Comparison of ENCODE assay signal across 1 cellular context in genomic region chr3:171974986-171975837, GRCh38.
TF ChIP-seq lines count a peak whose summit lies in the region.

No MANE protein-coding gene starts in this region.

TF ChIP-seq in GM23338, 12 proteins besides CTCF, POLR2A, EP300 and RAD21 (continued from another document):
- TF ChIP-seq, protein P1, sequence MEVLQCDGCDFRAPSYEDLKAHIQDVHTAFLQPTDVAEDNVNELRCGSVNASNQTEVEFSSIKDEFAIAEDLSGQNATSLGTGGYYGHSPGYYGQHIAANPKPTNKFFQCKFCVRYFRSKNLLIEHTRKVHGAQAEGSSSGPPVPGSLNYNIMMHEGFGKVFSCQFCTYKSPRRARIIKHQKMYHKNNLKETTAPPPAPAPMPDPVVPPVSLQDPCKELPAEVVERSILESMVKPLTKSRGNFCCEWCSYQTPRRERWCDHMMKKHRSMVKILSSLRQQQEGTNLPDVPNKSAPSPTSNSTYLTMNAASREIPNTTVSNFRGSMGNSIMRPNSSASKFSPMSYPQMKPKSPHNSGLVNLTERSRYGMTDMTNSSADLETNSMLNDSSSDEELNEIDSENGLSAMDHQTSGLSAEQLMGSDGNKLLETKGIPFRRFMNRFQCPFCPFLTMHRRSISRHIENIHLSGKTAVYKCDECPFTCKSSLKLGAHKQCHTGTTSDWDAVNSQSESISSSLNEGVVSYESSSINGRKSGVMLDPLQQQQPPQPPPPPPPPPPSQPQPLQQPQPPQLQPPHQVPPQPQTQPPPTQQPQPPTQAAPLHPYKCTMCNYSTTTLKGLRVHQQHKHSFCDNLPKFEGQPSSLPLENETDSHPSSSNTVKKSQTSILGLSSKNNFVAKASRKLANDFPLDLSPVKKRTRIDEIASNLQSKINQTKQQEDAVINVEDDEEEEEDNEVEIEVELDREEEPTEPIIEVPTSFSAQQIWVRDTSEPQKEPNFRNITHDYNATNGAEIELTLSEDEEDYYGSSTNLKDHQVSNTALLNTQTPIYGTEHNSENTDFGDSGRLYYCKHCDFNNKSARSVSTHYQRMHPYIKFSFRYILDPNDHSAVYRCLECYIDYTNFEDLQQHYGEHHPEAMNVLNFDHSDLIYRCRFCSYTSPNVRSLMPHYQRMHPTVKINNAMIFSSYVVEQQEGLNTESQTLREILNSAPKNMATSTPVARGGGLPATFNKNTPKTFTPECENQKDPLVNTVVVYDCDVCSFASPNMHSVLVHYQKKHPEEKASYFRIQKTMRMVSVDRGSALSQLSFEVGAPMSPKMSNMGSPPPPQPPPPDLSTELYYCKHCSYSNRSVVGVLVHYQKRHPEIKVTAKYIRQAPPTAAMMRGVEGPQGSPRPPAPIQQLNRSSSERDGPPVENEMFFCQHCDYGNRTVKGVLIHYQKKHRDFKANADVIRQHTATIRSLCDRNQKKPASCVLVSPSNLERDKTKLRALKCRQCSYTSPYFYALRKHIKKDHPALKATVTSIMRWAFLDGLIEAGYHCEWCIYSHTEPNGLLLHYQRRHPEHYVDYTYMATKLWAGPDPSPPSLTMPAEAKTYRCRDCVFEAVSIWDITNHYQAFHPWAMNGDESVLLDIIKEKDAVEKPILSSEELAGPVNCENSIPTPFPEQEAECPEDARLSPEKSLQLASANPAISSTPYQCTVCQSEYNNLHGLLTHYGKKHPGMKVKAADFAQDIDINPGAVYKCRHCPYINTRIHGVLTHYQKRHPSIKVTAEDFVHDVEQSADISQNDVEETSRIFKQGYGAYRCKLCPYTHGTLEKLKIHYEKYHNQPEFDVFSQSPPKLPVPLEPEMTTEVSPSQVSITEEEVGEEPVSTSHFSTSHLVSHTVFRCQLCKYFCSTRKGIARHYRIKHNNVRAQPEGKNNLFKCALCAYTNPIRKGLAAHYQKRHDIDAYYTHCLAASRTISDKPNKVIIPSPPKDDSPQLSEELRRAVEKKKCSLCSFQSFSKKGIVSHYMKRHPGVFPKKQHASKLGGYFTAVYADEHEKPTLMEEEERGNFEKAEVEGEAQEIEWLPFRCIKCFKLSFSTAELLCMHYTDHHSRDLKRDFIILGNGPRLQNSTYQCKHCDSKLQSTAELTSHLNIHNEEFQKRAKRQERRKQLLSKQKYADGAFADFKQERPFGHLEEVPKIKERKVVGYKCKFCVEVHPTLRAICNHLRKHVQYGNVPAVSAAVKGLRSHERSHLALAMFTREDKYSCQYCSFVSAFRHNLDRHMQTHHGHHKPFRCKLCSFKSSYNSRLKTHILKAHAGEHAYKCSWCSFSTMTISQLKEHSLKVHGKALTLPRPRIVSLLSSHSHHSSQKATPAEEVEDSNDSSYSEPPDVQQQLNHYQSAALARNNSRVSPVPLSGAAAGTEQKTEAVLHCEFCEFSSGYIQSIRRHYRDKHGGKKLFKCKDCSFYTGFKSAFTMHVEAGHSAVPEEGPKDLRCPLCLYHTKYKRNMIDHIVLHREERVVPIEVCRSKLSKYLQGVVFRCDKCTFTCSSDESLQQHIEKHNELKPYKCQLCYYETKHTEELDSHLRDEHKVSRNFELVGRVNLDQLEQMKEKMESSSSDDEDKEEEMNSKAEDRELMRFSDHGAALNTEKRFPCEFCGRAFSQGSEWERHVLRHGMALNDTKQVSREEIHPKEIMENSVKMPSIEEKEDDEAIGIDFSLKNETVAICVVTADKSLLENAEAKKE (CRISPR knock-in tag; IDR thresholded peaks at IDR 0.05), result no peak
- TF ChIP-seq, protein P2, sequence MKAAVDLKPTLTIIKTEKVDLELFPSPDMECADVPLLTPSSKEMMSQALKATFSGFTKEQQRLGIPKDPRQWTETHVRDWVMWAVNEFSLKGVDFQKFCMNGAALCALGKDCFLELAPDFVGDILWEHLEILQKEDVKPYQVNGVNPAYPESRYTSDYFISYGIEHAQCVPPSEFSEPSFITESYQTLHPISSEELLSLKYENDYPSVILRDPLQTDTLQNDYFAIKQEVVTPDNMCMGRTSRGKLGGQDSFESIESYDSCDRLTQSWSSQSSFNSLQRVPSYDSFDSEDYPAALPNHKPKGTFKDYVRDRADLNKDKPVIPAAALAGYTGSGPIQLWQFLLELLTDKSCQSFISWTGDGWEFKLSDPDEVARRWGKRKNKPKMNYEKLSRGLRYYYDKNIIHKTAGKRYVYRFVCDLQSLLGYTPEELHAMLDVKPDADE (IDR thresholded peaks at IDR 0.05), result no peak
- no peak for TF ChIP-seq EZH2 (IDR thresholded peaks at IDR 0.05; ENCODE audit: low read depth, unreplicated experiment)
- TF ChIP-seq NANOG (IDR thresholded peaks at IDR 0.05; ENCODE audit: borderline replicate concordance), result no peak
- no peak for TF ChIP-seq EZH2phosphoT487 (IDR thresholded peaks at IDR 0.05; ENCODE audit: unreplicated experiment)
- TF ChIP-seq POLR2AphosphoS5 (IDR thresholded peaks at IDR 0.05; ENCODE audit: low read depth), result no peak
